14 cellular contexts compared by ENCODE assay signal in the genomic region with DNA sequence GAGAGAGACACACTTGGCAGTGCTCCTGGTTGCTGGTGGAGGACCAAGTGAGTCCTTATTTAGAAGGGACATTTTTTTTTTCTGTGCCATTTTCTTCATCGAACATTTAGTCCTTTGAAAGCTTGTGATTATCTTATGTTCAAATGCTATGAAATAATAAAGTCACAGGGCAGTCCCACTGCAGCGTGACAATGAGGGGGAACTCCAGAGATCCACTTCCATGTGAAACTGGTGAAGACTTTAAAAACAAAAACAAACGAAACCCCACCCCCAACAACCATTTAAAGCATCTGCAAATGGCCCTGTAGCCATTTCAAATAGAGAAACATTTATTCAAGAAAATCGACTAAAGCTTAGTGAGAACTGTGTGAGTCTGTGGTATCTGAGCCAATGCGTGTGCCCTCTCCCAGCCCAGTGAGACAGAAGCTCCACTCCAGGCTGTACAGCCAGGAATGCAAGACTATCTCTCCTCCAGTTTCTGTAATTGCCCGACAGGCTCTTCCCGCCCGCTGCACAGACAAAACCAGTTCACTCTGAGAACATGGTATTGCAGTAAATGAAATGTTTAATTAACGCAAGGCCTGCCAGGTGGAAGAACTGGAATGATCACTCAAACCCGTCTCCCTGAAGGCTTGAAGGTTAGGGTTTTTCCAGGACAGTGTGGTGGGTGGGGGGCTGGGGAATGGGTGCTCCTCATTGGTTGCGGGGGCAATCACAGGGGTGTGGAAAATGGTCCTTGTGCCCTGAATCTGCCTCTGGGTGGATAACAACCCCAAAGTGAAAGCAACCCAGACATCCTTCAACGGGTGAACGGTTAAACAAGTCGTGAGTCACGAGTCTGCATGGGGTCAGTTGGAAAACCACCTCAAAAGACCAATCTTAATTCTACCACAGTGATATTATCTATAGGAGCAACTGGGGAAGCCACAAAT. TPM values are rescaled to one million over a fixed set of nuclear protein-coding genes. Genes with fewer than 3 reads are reported as not detected.
DNase-seq lines count a peak whose midpoint lies in the region; ATAC-seq, FAIRE-seq and TF ChIP-seq lines count a peak whose summit lies in the region.
"Had no signal": no experiment of that assay in that cellular context is flagged by ENCODE, and none has a peak within 500 bp of the region (broad histone marks: within the 10 kb centered on the region; RNA-seq: fewer than 3 reads in every experiment).

No MANE protein-coding gene starts in this region.

- H3K4me1 Mint-ChIP-seq in activated naive CD4-positive, alpha-beta T cell treated with anti-CD3 and anti-CD28 coated beads, Interleukin-2, amount 50 U/mL, for 24 hours = peaks cover 16% of the 10 kb centered on the region
- H3K4me1 Mint-ChIP-seq in stimulated activated memory B cell treated with anti-CD40 and anti-IgM and Interleukin-4, amounts not matched to agents 10 μg/mL and 1 μg/mL and 100 μg/mL, for 72 hours = peaks cover 30% of the 10 kb centered on the region

- H3K27me3 ChIP-seq in SJCRH30 = 0 out of 2 replicates have a peak, but pooled peaks cover 3% of the 10 kb centered on the region

- H3K27ac ChIP-seq in SJCRH30 = no peak overlapping the region

- no peak overlapping the region for H3K4me3 ChIP-seq in SJCRH30
- no peak overlapping the region for H3K4me3 ChIP-seq in fibroblast of villous mesenchyme (ENCODE audit: low read depth, low read length)

- H3K36me3 Mint-ChIP-seq in activated naive CD4-positive, alpha-beta T cell treated with anti-CD3 and anti-CD28 coated beads, Interleukin-2, amount 50 U/mL, for 24 hours = peaks cover 7% of the 10 kb centered on the region
- H3K36me3 Mint-ChIP-seq in stimulated activated memory B cell treated with anti-CD40 and anti-IgM and Interleukin-4, amounts not matched to agents 10 μg/mL and 1 μg/mL and 100 μg/mL, for 72 hours = no peaks in the 10 kb centered on the region

- H3K36me3 ChIP-seq in SJCRH30 = no peaks in the 10 kb centered on the region

- DNase-seq in activated naive CD4-positive, alpha-beta T cell treated with anti-CD3 and anti-CD28 coated beads, Interleukin-2, amount 50 U/mL, for 16 hours = no peak
- DNase-seq in SJCRH30 = peak; percentile 47 to 67
- peak; percentile 13 for DNase-seq in fibroblast of villous mesenchyme (ENCODE audit: low read depth)
- no peak for DNase-seq in HTR-8/SVneo (ENCODE audit: insufficient read length, low spot score)
- no peak for DNase-seq in NOMO-1 (lab: John Stamatoyannopoulos, UW; ENCODE audit: unreplicated experiment in 2 of 2)
- no peak for DNase-seq in SKM-1 (lab: John Stamatoyannopoulos, UW; ENCODE audit: unreplicated experiment)
- DNase-seq: anterior cingulate cortex, NCI-H1417 treated with DMSO at 0.1 percent for 48 hours had no signal

- peak overlapping the region; percentile 23 for H3K27ac Mint-ChIP-seq in activated naive CD4-positive, alpha-beta T cell treated with anti-CD3 and anti-CD28 coated beads, Interleukin-2, amount 50 U/mL, for 24 hours
- peak overlapping the region; percentile 22 for H3K27ac Mint-ChIP-seq in stimulated activated memory B cell treated with anti-CD40 and anti-IgM and Interleukin-4, amounts not matched to agents 10 μg/mL and 1 μg/mL and 100 μg/mL, for 72 hours
- H3K27ac Mint-ChIP-seq: T-helper 1 cell treated with Interleukin-12 subunit alpha and Interleukin-12 subunit beta and Interleukin-4 antibody, amounts not matched to agents 30 μg/mL and 1 μg/mL, for 36 hours had no signal

- TF ChIP-seq CTCF in fibroblast of villous mesenchyme (IDR thresholded peaks at IDR 0.05; ENCODE audit: insufficient read depth, low read depth, low read length) = no peak

- H3K9me3 Mint-ChIP-seq in activated naive CD4-positive, alpha-beta T cell treated with anti-CD3 and anti-CD28 coated beads, Interleukin-2, amount 50 U/mL, for 24 hours = no peaks in the 10 kb centered on the region
- peaks cover 2% of the 10 kb centered on the region for H3K9me3 Mint-ChIP-seq in stimulated activated memory B cell treated with anti-CD40 and anti-IgM and Interleukin-4, amounts not matched to agents 10 μg/mL and 1 μg/mL and 100 μg/mL, for 72 hours

- peaks cover 8% of the 10 kb centered on the region for H3K4me1 ChIP-seq in SJCRH30

- no peak for FAIRE-seq in HTR-8/SVneo (lab: Jason Lieb, UNC)
- FAIRE-seq: urothelium cell line had no signal

- ATAC-seq in stimulated activated memory B cell treated with anti-CD40 and anti-IgM and Interleukin-4, amounts not matched to agents 10 μg/mL and 1 μg/mL and 100 μg/mL, for 72 hours = no peak
- ATAC-seq: sciatic nerve had no signal

- no peaks in the 10 kb centered on the region for H3K27me3 Mint-ChIP-seq in activated naive CD4-positive, alpha-beta T cell treated with anti-CD3 and anti-CD28 coated beads, Interleukin-2, amount 50 U/mL, for 24 hours
- H3K27me3 Mint-ChIP-seq in stimulated activated memory B cell treated with anti-CD40 and anti-IgM and Interleukin-4, amounts not matched to agents 10 μg/mL and 1 μg/mL and 100 μg/mL, for 72 hours = peaks cover 5% of the 10 kb centered on the region

- H3K4me3 Mint-ChIP-seq in activated naive CD4-positive, alpha-beta T cell treated with anti-CD3 and anti-CD28 coated beads, Interleukin-2, amount 50 U/mL, for 24 hours = no peak overlapping the region
- H3K4me3 Mint-ChIP-seq in stimulated activated memory B cell treated with anti-CD40 and anti-IgM and Interleukin-4, amounts not matched to agents 10 μg/mL and 1 μg/mL and 100 μg/mL, for 72 hours = no peak overlapping the region
- H3K4me3 Mint-ChIP-seq: T-helper 1 cell treated with Interleukin-12 subunit alpha and Interleukin-12 subunit beta and Interleukin-4 antibody, amounts not matched to agents 30 μg/mL and 1 μg/mL, for 36 hours had no signal

- no peaks in the 10 kb centered on the region for H3K9me3 ChIP-seq in SJCRH30 (replicated peaks)

RNA-seq across cellular contexts. Expression of a gene that starts 8.4 kb away (rescaled TPM):
- not detected in 2 replicates for total RNA-seq in SJCRH30 (2014; rRNA removed; shearing (Covaris generic))
- not detected in 2 replicates for total RNA-seq in fibroblast of villous mesenchyme
- total RNA-seq: G401, sciatic nerve had no signal

RNA-seq across cellular contexts. Expression of a gene that starts 45.0 kb away (rescaled TPM):
- total RNA-seq in SJCRH30 (2014; rRNA removed; shearing (Covaris generic)) = 0.18 and 0.23 TPM in 2 replicates
- 0.32 and 0.43 TPM in 2 replicates for total RNA-seq in fibroblast of villous mesenchyme
- total RNA-seq: G401 had no signal

RNA-seq across cellular contexts. Expression of a gene that starts 58.3 kb away (rescaled TPM):
- total RNA-seq in SJCRH30 (2014; rRNA removed; shearing (Covaris generic)) = 70.2 and 71.4 TPM in 2 replicates
- 63.9 and 84.1 TPM in 2 replicates for total RNA-seq in fibroblast of villous mesenchyme

Comparison
In these comparisons a context has a peak if more than half of its experiments do, and no peak if none do; other contexts are left out.
1. DNase-seq: peak in SJCRH30 (2 of 2) and fibroblast of villous mesenchyme (single experiment); none in activated naive CD4-positive, alpha-beta T cell treated with anti-CD3 and anti-CD28 coated beads, Interleukin-2, amount 50 U/mL, for 16 hours (single experiment), HTR-8/SVneo (single experiment), NOMO-1 (0 of 2) and SKM-1 (single experiment).